In the genomic region with DNA sequence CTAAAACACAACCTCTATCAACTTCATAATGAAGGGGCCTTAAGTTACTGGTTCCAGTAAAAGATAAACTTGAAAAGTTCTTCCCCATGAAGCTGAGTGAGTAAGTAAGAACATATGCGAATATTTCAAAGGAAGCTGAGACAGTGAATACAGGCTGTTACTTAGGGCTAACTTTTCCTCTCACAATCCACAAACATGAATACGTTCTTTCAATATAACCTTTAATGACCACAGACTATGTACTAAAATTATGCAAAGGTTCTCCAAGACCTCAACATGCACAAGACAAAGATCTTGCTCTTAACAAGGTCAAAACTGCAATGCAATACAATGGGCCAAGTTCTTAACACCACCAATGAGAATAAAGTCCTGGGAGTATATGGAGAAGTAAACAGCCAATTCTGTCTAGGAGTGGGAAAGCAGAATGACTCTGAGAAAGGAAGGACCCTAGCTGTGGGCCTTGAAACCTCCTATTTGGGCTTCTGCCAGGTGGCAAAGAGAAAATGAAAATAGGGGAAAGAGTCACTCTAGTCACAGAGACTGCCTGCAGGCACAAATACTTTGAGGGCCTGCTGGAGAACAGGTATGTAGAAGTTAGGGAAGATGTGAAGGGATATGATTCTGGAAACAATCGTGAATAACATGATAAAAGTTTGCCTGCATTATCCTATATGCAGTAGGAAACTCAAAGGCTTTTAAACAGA, we compare ENCODE assay signal across 10 cellular contexts. TPM values are rescaled to one million over a fixed set of nuclear protein-coding genes. Genes with fewer than 3 reads are reported as not detected.
A peak's percentile ranks its signal among the peaks of the same experiment; 100 is the strongest.
DNase-seq lines count a peak whose midpoint lies in the region; ATAC-seq and TF ChIP-seq lines count a peak whose summit lies in the region.
"Had no signal": no experiment of that assay in that cellular context is flagged by ENCODE, and none has a peak within 500 bp of the region (broad histone marks: within the 10 kb centered on the region; RNA-seq: fewer than 3 reads in every experiment).

No MANE protein-coding gene starts in this region.

- H3K4me3 Mint-ChIP-seq in IgD-negative memory B cell, result peak overlapping the region in 1 of 4 donors; percentile 1
- H3K4me3 Mint-ChIP-seq: endodermal cell, naive B cell had no signal

- ATAC-seq in GM21576 (IDR thresholded peaks at IDR 0.05; ENCODE audit: unreplicated experiment) (peak; percentile 63), foreskin keratinocyte (peak; percentile 62)

- H3K4me1 ChIP-seq in foreskin keratinocyte, result peaks cover 19% of the 10 kb centered on the region

- H3K27me3 Mint-ChIP-seq in IgD-negative memory B cell, result no peaks in the 10 kb centered on the region
- H3K27me3 Mint-ChIP-seq: naive B cell had no signal

- H3K27me3 ChIP-seq in foreskin keratinocyte, result no peaks in the 10 kb centered on the region

- DNase-seq in GM12865 (ENCODE audit: low read depth), result peak; percentile 60
- DNase-seq in foreskin keratinocyte, result peak in 1 of 2 donors; percentile 45
- no peak for DNase-seq in Kasumi-1 (lab: John Stamatoyannopoulos, UW)
- no peak for DNase-seq in NOMO-1 treated with dmso at 0.1 percent for 144 hours (lab: John Stamatoyannopoulos, UW; ENCODE audit: unreplicated experiment)
- DNase-seq in amniotic stem cell (lab: John Stamatoyannopoulos, UW), result no peak
- no peak for DNase-seq in MV-4-11 (lab: John Stamatoyannopoulos, UW)
- DNase-seq: endodermal cell, naive B cell had no signal

- H3K4me1 Mint-ChIP-seq in IgD-negative memory B cell, result peaks cover 48 to 69% (median 58%) of the 10 kb centered on the region in 3 donors

- peak overlapping the region in 2 of 3 donors; percentile 32 to 63 for H3K27ac Mint-ChIP-seq in IgD-negative memory B cell
- H3K27ac Mint-ChIP-seq: endodermal cell had no signal

- H3K36me3 Mint-ChIP-seq in IgD-negative memory B cell, result peaks cover 6% of the 10 kb centered on the region

- no peak overlapping the region for H3K27ac ChIP-seq in foreskin keratinocyte

- H3K4me3 ChIP-seq in GM12865 (ENCODE audit: low read depth, low read length), result no peak overlapping the region; the same call in 1 of the 2 replicates

- no peak for TF ChIP-seq CTCF in GM12865 (IDR thresholded peaks at IDR 0.05; ENCODE audit: insufficient read depth, low read depth, low read length, missing control alignments)
- TF ChIP-seq CTCF in foreskin keratinocyte (conservative IDR thresholded peaks at IDR 0.05), result no peak

- H3K9me3 Mint-ChIP-seq in IgD-negative memory B cell, result peaks cover 0 to 3% (median 2%) of the 10 kb centered on the region in 3 donors
- H3K9me3 Mint-ChIP-seq: endodermal cell had no signal

RNA-seq across cellular contexts. Expression of a gene that starts 43.7 kb away (rescaled TPM):
- polyA plus RNA-seq in IgD-negative memory B cell (13.0 TPM), foreskin keratinocyte (11.2 and 11.5 TPM in 2 replicates)
- 39.1 and 41.9 TPM in 2 replicates for total RNA-seq in foreskin keratinocyte
